Comparison of ENCODE assay signal across 37 cellular contexts in the genomic region with DNA sequence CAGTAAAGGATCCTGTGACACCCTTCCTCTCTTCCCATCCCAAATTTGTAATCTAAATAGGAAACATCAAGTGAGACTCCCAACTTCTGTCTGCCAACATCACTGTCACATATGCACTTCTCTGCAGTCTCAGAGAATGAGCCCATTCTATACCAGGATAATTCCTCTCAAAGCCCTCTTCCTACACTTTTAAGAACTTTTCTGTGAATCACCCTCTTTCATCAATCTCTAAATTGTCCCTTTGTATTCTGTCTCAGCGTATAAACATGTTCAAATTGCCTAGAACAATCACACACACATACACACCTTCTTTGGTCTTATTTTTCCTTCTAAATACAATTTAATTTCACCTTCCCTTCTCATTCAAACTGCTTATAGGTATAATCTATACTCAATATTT.
"Had no signal": no experiment of that assay in that cellular context is flagged by ENCODE, and none has a peak within 500 bp of the region (broad histone marks: within the 10 kb centered on the region; RNA-seq: fewer than 3 reads in every experiment).

No MANE protein-coding gene starts in this region.

- H3K9me3 Mint-ChIP-seq: activated B cell treated with CpG ODN at 0.5 μM for 24 hours; activated CD4-positive, alpha-beta memory T cell treated with anti-CD3 and anti-CD28 coated beads for 36 hours; activated CD4-positive, alpha-beta T cell treated with anti-CD3 and anti-CD28 coated beads, Interleukin-2, amount 10 ng/mL, durations not matched to agents 24 days and 14 days; activated CD8-positive, alpha-beta T cell treated with anti-CD3 and anti-CD28 coated beads for 36 hours; activated naive CD4-positive, alpha-beta T cell treated with anti-CD3 and anti-CD28 coated beads, Interleukin-2, amount 10 ng/mL, durations not matched to agents 7 days and 5 days; activated naive CD4-positive, alpha-beta T cell treated with anti-CD3 and anti-CD28 coated beads, Interleukin-2, amount 50 U/mL, for 24 hours; activated naive CD8-positive, alpha-beta T cell treated with anti-CD3 and anti-CD28 coated beads, Interleukin-2, amount 10 ng/mL, durations not matched to agents 7 days and 5 days; activated naive CD8-positive, alpha-beta T cell treated with anti-CD3 and anti-CD28 coated beads, Interleukin-2, amount 50 U/mL, for 24 hours; activated T-cell treated with anti-CD3 and anti-CD28 coated beads, Interleukin-2, amount 50 U/mL, for 24 hours; activated T-helper 2 cell treated with anti-CD3 and anti-CD28 coated beads, Interferon-gamma antibody, Interleukin-2, Interleukin-4, amounts not matched to agents 10 μg/mL and 5 μg/mL and 100 μg/mL, durations not matched to agents 14 hours and 24 hours and 36 hours; brain; central memory CD8-positive, alpha-beta T cell; T-helper 1 cell treated with Interleukin-12 subunit alpha and Interleukin-12 subunit beta and Interleukin-4 antibody, amounts not matched to agents 30 μg/mL and 1 μg/mL, for 36 hours; T-helper 2 cell treated with Interferon-gamma antibody and Interleukin-4, amounts not matched to agents 5 μg/mL and 100 μg/mL, for 36 hours had no signal

- H3K27me3 ChIP-seq: ascending aorta, cardiac muscle cell had no signal

- H3K27me3 Mint-ChIP-seq: activated B cell treated with CpG ODN at 0.5 μM for 24 hours; activated CD4-positive, alpha-beta memory T cell treated with anti-CD3 and anti-CD28 coated beads for 36 hours; activated CD4-positive, alpha-beta T cell treated with anti-CD3 and anti-CD28 coated beads, Interleukin-2, amount 10 ng/mL, durations not matched to agents 24 days and 14 days; activated CD8-positive, alpha-beta T cell treated with anti-CD3 and anti-CD28 coated beads for 36 hours; activated naive CD4-positive, alpha-beta T cell treated with anti-CD3 and anti-CD28 coated beads, Interleukin-2, amount 10 ng/mL, durations not matched to agents 7 days and 5 days; activated naive CD8-positive, alpha-beta T cell; activated naive CD8-positive, alpha-beta T cell treated with anti-CD3 and anti-CD28 coated beads, Interleukin-2, amount 10 ng/mL, durations not matched to agents 7 days and 5 days; activated naive CD8-positive, alpha-beta T cell treated with anti-CD3 and anti-CD28 coated beads, Interleukin-2, amount 50 U/mL, for 24 hours; activated T-cell treated with anti-CD3 and anti-CD28 coated beads, Interleukin-2, amount 50 U/mL, for 24 hours; brain; central memory CD8-positive, alpha-beta T cell had no signal

- H3K36me3 Mint-ChIP-seq: activated CD4-positive, alpha-beta memory T cell treated with anti-CD3 and anti-CD28 coated beads for 36 hours; activated naive CD4-positive, alpha-beta T cell treated with anti-CD3 and anti-CD28 coated beads, Interleukin-2, amount 10 ng/mL, durations not matched to agents 7 days and 5 days; activated naive CD8-positive, alpha-beta T cell; activated naive CD8-positive, alpha-beta T cell treated with anti-CD3 and anti-CD28 coated beads, Interleukin-2, amount 10 ng/mL, durations not matched to agents 7 days and 5 days; brain had no signal

- H3K4me3 ChIP-seq: ascending aorta, cardiac muscle cell had no signal

- H3K4me1 Mint-ChIP-seq: activated B cell treated with CpG ODN at 0.5 μM for 24 hours; activated CD4-positive, alpha-beta T cell treated with anti-CD3 and anti-CD28 coated beads, Interleukin-2, amount 10 ng/mL, durations not matched to agents 24 days and 14 days; activated naive CD4-positive, alpha-beta T cell treated with anti-CD3 and anti-CD28 coated beads, Interleukin-2, amount 10 ng/mL, durations not matched to agents 7 days and 5 days; activated naive CD4-positive, alpha-beta T cell treated with anti-CD3 and anti-CD28 coated beads, Interleukin-2, amount 50 U/mL, for 24 hours; activated naive CD8-positive, alpha-beta T cell treated with anti-CD3 and anti-CD28 coated beads, Interleukin-2, amount 10 ng/mL, durations not matched to agents 7 days and 5 days; activated naive CD8-positive, alpha-beta T cell treated with anti-CD3 and anti-CD28 coated beads, Interleukin-2, amount 50 U/mL, for 24 hours; central memory CD8-positive, alpha-beta T cell had no signal

- H3K4me1 ChIP-seq: ascending aorta had no signal

- H3K36me3 ChIP-seq: ascending aorta, cardiac muscle cell had no signal

- FAIRE-seq: bronchial epithelial cell, TTC549 had no signal

- H3K9me3 ChIP-seq: ascending aorta had no signal

- DNase-seq: activated B cell treated with CpG ODN at 0.5 μM for 24 hours; activated CD4-positive, alpha-beta memory T cell treated with anti-CD3 and anti-CD28 coated beads for 36 hours; activated CD4-positive, alpha-beta T cell treated with anti-CD3 and anti-CD28 coated beads for 4 hours; activated CD4-positive, alpha-beta T cell treated with anti-CD3 and anti-CD28 coated beads, Interleukin-2, amount 10 ng/mL, durations not matched to agents 24 days and 14 days; activated CD4-positive, alpha-beta T cell treated with anti-CD3 and anti-CD28 coated beads, Interleukin-2, amount 50 U/mL, for 1 hour; activated CD4-positive, alpha-beta T cell treated with anti-CD3 and anti-CD28 coated beads, Interleukin-2, amount 50 U/mL, for 4 hours; activated CD4-positive, CD25-positive, alpha-beta regulatory T cell treated with anti-CD3 and anti-CD28 coated beads, Interleukin-2, amount 50 U/mL, for 72 hours; activated CD8-positive, alpha-beta memory T cell treated with anti-CD3 and anti-CD28 coated beads, Interleukin-2, amount 50 U/mL, for 4 hours; activated CD8-positive, alpha-beta T cell treated with anti-CD3 and anti-CD28 coated beads for 36 hours; activated effector memory CD4-positive, alpha-beta T cell treated with Interleukin-2 at 50 U/mL for 16 hours; activated gamma-delta T cell; activated naive CD4-positive, alpha-beta T cell treated with anti-CD3 and anti-CD28 coated beads, Interleukin-2, amount 10 ng/mL, durations not matched to agents 7 days and 5 days; activated naive CD4-positive, alpha-beta T cell treated with Interleukin-2 at 50 U/mL for 16 hours; activated naive CD8-positive, alpha-beta T cell treated with anti-CD3 and anti-CD28 coated beads, Interleukin-2, amount 10 ng/mL, durations not matched to agents 7 days and 5 days; activated naive CD8-positive, alpha-beta T cell treated with anti-CD3 and anti-CD28 coated beads, Interleukin-2, amount 50 U/mL, for 24 hours; activated T-cell treated with anti-CD3 and anti-CD28 coated beads for 4 hours; activated T-cell treated with anti-CD3 and anti-CD28 coated beads, Interleukin-2, amount 50 U/mL, for 24 hours; activated T-cell treated with anti-CD3 and anti-CD28 coated beads, Interleukin-2, amount 50 U/mL, for 48 hours; amygdala; anterior cingulate cortex; caudate nucleus; cerebellar nuclear complex; T-helper 1 cell; T-helper 2 cell; T-helper 9 cell had no signal

- H3K4me3 Mint-ChIP-seq: activated B cell treated with CpG ODN at 0.5 μM for 24 hours; activated CD4-positive, alpha-beta memory T cell treated with anti-CD3 and anti-CD28 coated beads for 36 hours; activated CD4-positive, alpha-beta T cell treated with anti-CD3 and anti-CD28 coated beads, Interleukin-2, amount 10 ng/mL, durations not matched to agents 24 days and 14 days; activated CD8-positive, alpha-beta T cell treated with anti-CD3 and anti-CD28 coated beads for 36 hours; activated naive CD4-positive, alpha-beta T cell treated with anti-CD3 and anti-CD28 coated beads, Interleukin-2, amount 10 ng/mL, durations not matched to agents 7 days and 5 days; activated naive CD4-positive, alpha-beta T cell treated with anti-CD3 and anti-CD28 coated beads, Interleukin-2, amount 50 U/mL, for 24 hours; activated naive CD8-positive, alpha-beta T cell; activated naive CD8-positive, alpha-beta T cell treated with anti-CD3 and anti-CD28 coated beads, Interleukin-2, amount 10 ng/mL, durations not matched to agents 7 days and 5 days; activated naive CD8-positive, alpha-beta T cell treated with anti-CD3 and anti-CD28 coated beads, Interleukin-2, amount 50 U/mL, for 24 hours; activated T-cell treated with anti-CD3 and anti-CD28 coated beads, Interleukin-2, amount 50 U/mL, for 24 hours; brain; central memory CD8-positive, alpha-beta T cell; T-helper 1 cell treated with Interleukin-12 subunit alpha and Interleukin-12 subunit beta and Interleukin-4 antibody, amounts not matched to agents 30 μg/mL and 1 μg/mL, for 36 hours; T-helper 2 cell treated with Interferon-gamma antibody and Interleukin-4, amounts not matched to agents 5 μg/mL and 100 μg/mL, for 36 hours had no signal

- H3K27ac ChIP-seq: ascending aorta, cardiac muscle cell, VCaP had no signal

- H3K27ac Mint-ChIP-seq: activated B cell treated with CpG ODN at 0.5 μM for 24 hours; activated CD4-positive, alpha-beta memory T cell treated with anti-CD3 and anti-CD28 coated beads for 36 hours; activated CD4-positive, alpha-beta T cell treated with anti-CD3 and anti-CD28 coated beads, Interleukin-2, amount 10 ng/mL, durations not matched to agents 24 days and 14 days; activated CD8-positive, alpha-beta T cell treated with anti-CD3 and anti-CD28 coated beads for 36 hours; activated naive CD4-positive, alpha-beta T cell treated with anti-CD3 and anti-CD28 coated beads, Interleukin-2, amount 10 ng/mL, durations not matched to agents 7 days and 5 days; activated naive CD4-positive, alpha-beta T cell treated with anti-CD3 and anti-CD28 coated beads, Interleukin-2, amount 50 U/mL, for 24 hours; activated naive CD8-positive, alpha-beta T cell; activated naive CD8-positive, alpha-beta T cell treated with anti-CD3 and anti-CD28 coated beads, Interleukin-2, amount 10 ng/mL, durations not matched to agents 7 days and 5 days; activated naive CD8-positive, alpha-beta T cell treated with anti-CD3 and anti-CD28 coated beads, Interleukin-2, amount 50 U/mL, for 24 hours; activated T-cell treated with anti-CD3 and anti-CD28 coated beads, Interleukin-2, amount 50 U/mL, for 24 hours; activated T-helper 2 cell treated with anti-CD3 and anti-CD28 coated beads, Interferon-gamma antibody, Interleukin-2, Interleukin-4, amounts not matched to agents 10 μg/mL and 5 μg/mL and 100 μg/mL, durations not matched to agents 14 hours and 24 hours and 36 hours; brain; T-helper 1 cell treated with Interleukin-12 subunit alpha and Interleukin-12 subunit beta and Interleukin-4 antibody, amounts not matched to agents 30 μg/mL and 1 μg/mL, for 36 hours; T-helper 2 cell treated with Interferon-gamma antibody and Interleukin-4, amounts not matched to agents 5 μg/mL and 100 μg/mL, for 36 hours had no signal
